In genomic region chr6:112752791-112753190, GRCh38 we compare ENCODE assay signal across 4 cellular contexts.
"Had no signal": no experiment of that assay in that cellular context is flagged by ENCODE, and none has a peak within 500 bp of the region (broad histone marks: within the 10 kb centered on the region; RNA-seq: fewer than 3 reads in every experiment).

No MANE protein-coding gene starts in this region.

- H3K4me3 ChIP-seq: GM23338 had no signal

- H2AFZ ChIP-seq: GM23338 had no signal

- DNase-seq: H9, HCEC 1CT had no signal

- ATAC-seq: GM23338 had no signal

- H3K4me2 ChIP-seq: GM23338 had no signal

- H3K27ac ChIP-seq: HL-60 had no signal
